8 cellular contexts compared by ENCODE assay signal in the genomic region with DNA sequence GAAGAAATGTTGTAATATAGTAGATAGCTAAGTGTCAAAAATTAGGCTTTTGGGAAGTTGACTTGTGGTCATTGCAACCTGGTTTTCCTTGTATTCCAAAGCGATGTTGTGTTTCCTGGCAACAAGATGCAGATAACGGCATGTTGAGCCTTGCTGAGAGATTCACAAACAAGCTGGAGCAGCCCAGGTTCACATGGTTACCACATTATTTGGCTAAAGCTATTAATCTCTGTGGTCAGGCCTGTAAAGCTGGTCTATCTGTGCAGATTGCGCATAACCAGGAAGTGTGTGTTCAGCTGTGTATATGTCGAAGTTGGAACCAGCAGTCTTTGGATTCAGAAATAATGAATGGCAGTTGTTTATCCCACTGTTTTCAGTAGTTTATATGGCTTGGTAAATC. TPM values are rescaled to one million over a fixed set of nuclear protein-coding genes. Genes with fewer than 3 reads are reported as not detected.
DNase-seq lines count a peak whose midpoint lies in the region; ATAC-seq and TF ChIP-seq lines count a peak whose summit lies in the region.

No MANE protein-coding gene starts in this region.

- H3F3A ChIP-seq in GM23248 (ENCODE audit: insufficient read depth), result peaks cover 100% of the 10 kb centered on the region

- H2AFZ ChIP-seq in GM23248, result no peak overlapping the region

- TF ChIP-seq CTCF in fibroblast of pulmonary artery (IDR thresholded peaks at IDR 0.05; ENCODE audit: low read length, missing control alignments), result no peak
- no peak for TF ChIP-seq CTCF in psoas muscle (IDR thresholded peaks at IDR 0.05)

- peaks cover 67% of the 10 kb centered on the region for H3K36me3 ChIP-seq in GM23248 (ENCODE audit: low read depth)
- H3K36me3 ChIP-seq in SJCRH30, result peaks cover 30% of the 10 kb centered on the region
- H3K36me3 ChIP-seq in psoas muscle (ENCODE audit: insufficient read depth in 1 of 2, low read depth in 1 of 2), result peaks cover 8 to 21% of the 10 kb centered on the region in 2 donors

- H3K79me2 ChIP-seq in GM23248 (ENCODE audit: insufficient read depth), result peaks cover 100% of the 10 kb centered on the region

- peaks cover 69% of the 10 kb centered on the region for H3K4me1 Mint-ChIP-seq in T-helper 2 cell treated with Interferon-gamma antibody and Interleukin-4, amounts not matched to agents 5 μg/mL and 100 μg/mL, for 36 hours (ENCODE audit: low read depth)

- peaks cover 74% of the 10 kb centered on the region for H3K36me3 Mint-ChIP-seq in T-helper 2 cell treated with Interferon-gamma antibody and Interleukin-4, amounts not matched to agents 5 μg/mL and 100 μg/mL, for 36 hours (ENCODE audit: low read depth)

- H3K4me3 ChIP-seq in GM23248 (peak overlapping the region; percentile 99), SJCRH30 (no peak overlapping the region), fibroblast of pulmonary artery (replicated peaks; ENCODE audit: low read depth, low read length) (no peak overlapping the region), psoas muscle (peak overlapping the region; percentile 12)

- no peaks in the 10 kb centered on the region for H3K9me2 ChIP-seq in GM23248 (ENCODE audit: insufficient read depth)

- no peaks in the 10 kb centered on the region for H3K9me3 Mint-ChIP-seq in T-helper 2 cell treated with Interferon-gamma antibody and Interleukin-4, amounts not matched to agents 5 μg/mL and 100 μg/mL, for 36 hours

- H3K4me3 Mint-ChIP-seq in T-helper 2 cell treated with Interferon-gamma antibody and Interleukin-4, amounts not matched to agents 5 μg/mL and 100 μg/mL, for 36 hours, result peak overlapping the region; percentile 76

- intact Hi-C loops in psoas muscle (cut with DNase I), result no loop called here

- ATAC-seq in psoas muscle, result peak; percentile 43 to 56 (median 46)

- DNase-seq in T-helper 2 cell treated with Interferon-gamma antibody and Interleukin-4, amounts not matched to agents 5 μg/mL and 100 μg/mL, for 36 hours (ENCODE audit: low spot score), result no peak
- no peak for DNase-seq in T-helper 2 cell
- DNase-seq in GM23248, result peak; percentile 83
- DNase-seq in Kasumi-1 (lab: John Stamatoyannopoulos, UW), result peak; percentile 23 to 36
- DNase-seq in SJCRH30, result peak; percentile 38 to 54
- DNase-seq in fibroblast of pulmonary artery (ENCODE audit: low read depth), result peak; percentile 98
- DNase-seq in psoas muscle, result no peak
- no peak for DNase-seq in stimulated activated CD4-positive, alpha-beta T cell treated with anti-CD3 and anti-CD28 coated beads, Interleukin-2, amount 100 ng/mL, for 24 hours

- H3K27me3 Mint-ChIP-seq in T-helper 2 cell treated with Interferon-gamma antibody and Interleukin-4, amounts not matched to agents 5 μg/mL and 100 μg/mL, for 36 hours (ENCODE audit: low read depth), result no peaks in the 10 kb centered on the region

- H3K4me1 ChIP-seq in GM23248 (ENCODE audit: insufficient read depth), result peaks cover 89% of the 10 kb centered on the region
- peaks cover 20% of the 10 kb centered on the region for H3K4me1 ChIP-seq in SJCRH30
- peaks cover 91% of the 10 kb centered on the region for H3K4me1 ChIP-seq in psoas muscle

- no peaks in the 10 kb centered on the region for H3K9me3 ChIP-seq in GM23248 (ENCODE audit: low read depth)
- no peaks in the 10 kb centered on the region for H3K9me3 ChIP-seq in SJCRH30 (replicated peaks)
- H3K9me3 ChIP-seq in psoas muscle, result no peaks in the 10 kb centered on the region

- peaks cover 42% of the 10 kb centered on the region for H4K20me1 ChIP-seq in GM23248 (ENCODE audit: insufficient read depth)

- H3K27me3 ChIP-seq in GM23248 (replicated peaks; ENCODE audit: insufficient read depth) (no peaks in the 10 kb centered on the region), SJCRH30 (no peaks in the 10 kb centered on the region), psoas muscle (ENCODE audit: insufficient read depth in 3 of 3, low read length in 2 of 3) (no peaks in the 10 kb centered on the region)

- peak overlapping the region; percentile 98 for H3K9ac ChIP-seq in GM23248

- peak overlapping the region; percentile 85 for H3K4me2 ChIP-seq in GM23248 (ENCODE audit: unreplicated experiment)

- in situ Hi-C loops in GM23248 (cut with MboI), result loop anchor here (10.0 kb wide), 1 partner anchor 404 kb away; no protein-coding TSS in a partner anchor

- WGBS in GM23248 (ENCODE audit: low coverage in 1 of 2, low lambda C conversion rate in 2 of 2, missing lambda C conversion rate in 2 of 2), 2 experiments, result 52 to 54% methylated on average over 4 of the region's 4 CpGs
- 36 to 39% (median 37%) methylated on average over 4 of the region's 4 CpGs for WGBS in psoas muscle, 3 donors

- H3K27ac ChIP-seq in GM23248, result peak overlapping the region; percentile 94
- H3K27ac ChIP-seq in SJCRH30, result peak overlapping the region; percentile 11; the same call in 1 of the 2 replicates
- H3K27ac ChIP-seq in psoas muscle, result no peak overlapping the region

- no peak overlapping the region for H3K27ac Mint-ChIP-seq in T-helper 2 cell treated with Interferon-gamma antibody and Interleukin-4, amounts not matched to agents 5 μg/mL and 100 μg/mL, for 36 hours

RNA-seq across cellular contexts. Expression of a gene that starts 6.6 kb away (rescaled TPM):
- 89.5 and 103 TPM in 2 replicates for total RNA-seq in GM23248 (2014; rRNA removed; shearing (Covaris generic))
- polyA plus RNA-seq in GM23248 (2016; fragmentation: Nextera tagmentation; extraction: Ambion mirVana) (35.1 and 39.7 TPM in 2 replicates), psoas muscle (10 to 100 TPM in 2 of 3 donors, 1 to 10 TPM in 1; 9.4 to 22.3 (median 11.2) TPM)
- 29.0 and 31.2 TPM in 2 replicates for total RNA-seq in SJCRH30 (2014; rRNA removed; shearing (Covaris generic))
- total RNA-seq in psoas muscle, result 10 to 100 TPM; 10.5 to 18.1 (median 16.0) TPM

Comparison
In these comparisons a context has a peak if more than half of its experiments do, and no peak if none do; other contexts are left out.
1. DNase-seq: peak in GM23248 (single experiment), Kasumi-1 (2 of 2), SJCRH30 (2 of 2) and fibroblast of pulmonary artery (single experiment); none in T-helper 2 cell treated with Interferon-gamma antibody and Interleukin-4, amounts not matched to agents 5 μg/mL and 100 μg/mL, for 36 hours (single experiment), T-helper 2 cell (0 of 5), psoas muscle (0 of 2) and stimulated activated CD4-positive, alpha-beta T cell treated with anti-CD3 and anti-CD28 coated beads, Interleukin-2, amount 100 ng/mL, for 24 hours (0 of 2).
2. H3K4me3 ChIP-seq: peak in GM23248 (single experiment) and psoas muscle (single experiment); none in SJCRH30 (single experiment) and fibroblast of pulmonary artery (single experiment).